Comparison of ENCODE assay signal across 20 cellular contexts in the genomic region with DNA sequence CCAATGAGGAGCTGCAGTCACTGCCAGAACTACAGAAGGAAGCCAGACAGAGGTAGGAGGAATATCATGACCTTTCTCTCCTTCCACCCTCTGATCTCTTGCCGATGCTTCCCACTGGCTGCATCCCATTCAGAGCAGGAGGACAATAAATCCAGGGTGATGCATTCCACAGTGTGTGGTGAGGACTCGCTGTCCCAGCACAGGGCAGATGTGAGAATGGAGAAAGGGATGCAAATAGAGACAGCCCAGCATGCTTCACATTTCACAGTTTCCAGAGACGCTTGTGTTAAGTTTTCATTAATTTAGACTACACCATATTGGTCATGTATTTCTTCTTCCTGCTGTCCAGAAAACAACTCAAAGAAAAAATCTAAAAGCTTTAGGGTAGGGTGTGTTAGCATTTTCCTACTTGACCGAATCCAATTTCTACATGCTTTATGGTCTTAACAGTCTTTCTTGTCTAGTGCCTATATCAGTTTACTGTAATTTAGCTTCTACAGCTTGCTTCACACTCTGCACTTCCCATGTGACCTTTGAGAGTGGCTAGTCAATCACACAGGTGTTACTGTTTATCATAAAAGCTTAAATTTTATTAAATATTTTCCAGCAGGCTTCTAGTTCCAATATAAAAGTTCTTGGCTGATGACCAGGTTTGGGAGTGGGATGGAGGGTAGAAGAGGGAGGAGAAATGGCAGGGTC.
"Had no signal": no experiment of that assay in that cellular context is flagged by ENCODE, and none has a peak within 500 bp of the region (broad histone marks: within the 10 kb centered on the region; RNA-seq: fewer than 3 reads in every experiment).

No MANE protein-coding gene starts in this region.

- ATAC-seq: activated CD4-positive, CD25-positive, alpha-beta regulatory T cell treated with anti-CD3 and anti-CD28 coated beads, Interleukin-2, amount 50 U/mL, for 24 hours; lower lobe of right lung; stimulated activated memory B cell treated with anti-CD40 and anti-IgM and Interleukin-4, amounts not matched to agents 10 μg/mL and 1 μg/mL and 100 μg/mL, for 72 hours had no signal

- H3K36me3 ChIP-seq: adrenal gland, ovary, sigmoid colon, tibial nerve had no signal

- H3K27me3 Mint-ChIP-seq: dendritic cell treated with granulocyte-macrophage colony-stimulating factor and Interleukin-4, amounts not matched to agents 40 ng/mL and 50 ng/mL, for 4 days had no signal

- H3K27me3 ChIP-seq: adrenal gland, esophagus squamous epithelium, heart right ventricle, ovary, sigmoid colon, spleen, tibial nerve had no signal

- H3K9me3 ChIP-seq: adrenal gland, esophagus squamous epithelium, heart right ventricle, lower lobe of right lung, ovary, sigmoid colon, spleen, tibial nerve had no signal

- H3K4me3 Mint-ChIP-seq: activated naive CD4-positive, alpha-beta T cell treated with anti-CD3 and anti-CD28 coated beads, Interleukin-2, amount 50 U/mL, for 24 hours; dendritic cell treated with granulocyte-macrophage colony-stimulating factor and Interleukin-4, amounts not matched to agents 40 ng/mL and 50 ng/mL, for 4 days; stimulated activated memory B cell treated with anti-CD40 and anti-IgM and Interleukin-4, amounts not matched to agents 10 μg/mL and 1 μg/mL and 100 μg/mL, for 72 hours; T-helper 1 cell treated with Interleukin-12 subunit alpha and Interleukin-12 subunit beta and Interleukin-4 antibody, amounts not matched to agents 30 μg/mL and 1 μg/mL, for 36 hours had no signal

- H3K4me3 ChIP-seq: adrenal gland, esophagus squamous epithelium, heart right ventricle, lower lobe of right lung, ovary, sigmoid colon, spleen, tibial nerve had no signal

- H3K27ac ChIP-seq: esophagus squamous epithelium, lower lobe of right lung, ovary, sigmoid colon had no signal

- H3K4me1 ChIP-seq: sigmoid colon had no signal

- H3K9me3 Mint-ChIP-seq: activated naive CD4-positive, alpha-beta T cell treated with anti-CD3 and anti-CD28 coated beads, Interleukin-2, amount 50 U/mL, for 24 hours; dendritic cell treated with granulocyte-macrophage colony-stimulating factor and Interleukin-4, amounts not matched to agents 40 ng/mL and 50 ng/mL, for 4 days; stimulated activated memory B cell treated with anti-CD40 and anti-IgM and Interleukin-4, amounts not matched to agents 10 μg/mL and 1 μg/mL and 100 μg/mL, for 72 hours; T-helper 1 cell treated with Interleukin-12 subunit alpha and Interleukin-12 subunit beta and Interleukin-4 antibody, amounts not matched to agents 30 μg/mL and 1 μg/mL, for 36 hours had no signal

- H3K36me3 Mint-ChIP-seq: activated naive CD4-positive, alpha-beta T cell treated with anti-CD3 and anti-CD28 coated beads, Interleukin-2, amount 50 U/mL, for 24 hours; stimulated activated memory B cell treated with anti-CD40 and anti-IgM and Interleukin-4, amounts not matched to agents 10 μg/mL and 1 μg/mL and 100 μg/mL, for 72 hours had no signal

- H3K4me1 Mint-ChIP-seq: activated naive CD4-positive, alpha-beta T cell treated with anti-CD3 and anti-CD28 coated beads, Interleukin-2, amount 50 U/mL, for 24 hours; stimulated activated memory B cell treated with anti-CD40 and anti-IgM and Interleukin-4, amounts not matched to agents 10 μg/mL and 1 μg/mL and 100 μg/mL, for 72 hours had no signal

- H3K27ac Mint-ChIP-seq: activated naive CD4-positive, alpha-beta T cell treated with anti-CD3 and anti-CD28 coated beads, Interleukin-2, amount 50 U/mL, for 24 hours; dendritic cell treated with granulocyte-macrophage colony-stimulating factor and Interleukin-4, amounts not matched to agents 40 ng/mL and 50 ng/mL, for 4 days; stimulated activated memory B cell treated with anti-CD40 and anti-IgM and Interleukin-4, amounts not matched to agents 10 μg/mL and 1 μg/mL and 100 μg/mL, for 72 hours; T-helper 1 cell treated with Interleukin-12 subunit alpha and Interleukin-12 subunit beta and Interleukin-4 antibody, amounts not matched to agents 30 μg/mL and 1 μg/mL, for 36 hours had no signal

- DNase-seq: activated CD4-positive, alpha-beta T cell treated with anti-CD3 and anti-CD28 coated beads, Interleukin-2, amount 50 U/mL, for 1 hour; activated CD8-positive, alpha-beta memory T cell treated with anti-CD3 and anti-CD28 coated beads for 24 hours; activated CD8-positive, alpha-beta memory T cell treated with anti-CD3 and anti-CD28 coated beads, Interleukin-2, amount 50 U/mL, for 48 hours; activated effector memory CD4-positive, alpha-beta T cell treated with Interleukin-2 at 50 U/mL for 16 hours; activated T-cell treated with anti-CD3 and anti-CD28 coated beads, Interleukin-2, amount 50 U/mL, for 48 hours; effector memory CD4-positive, alpha-beta T cell; esophagus squamous epithelium; heart right ventricle; lower lobe of right lung; ovary; sigmoid colon; spleen; stimulated activated CD4-positive, alpha-beta T cell treated with anti-CD3 and anti-CD28 coated beads, Interleukin-4, amount 100 ng/mL, for 4 hours had no signal
